28 cellular contexts compared by ENCODE assay signal in the genomic region with DNA sequence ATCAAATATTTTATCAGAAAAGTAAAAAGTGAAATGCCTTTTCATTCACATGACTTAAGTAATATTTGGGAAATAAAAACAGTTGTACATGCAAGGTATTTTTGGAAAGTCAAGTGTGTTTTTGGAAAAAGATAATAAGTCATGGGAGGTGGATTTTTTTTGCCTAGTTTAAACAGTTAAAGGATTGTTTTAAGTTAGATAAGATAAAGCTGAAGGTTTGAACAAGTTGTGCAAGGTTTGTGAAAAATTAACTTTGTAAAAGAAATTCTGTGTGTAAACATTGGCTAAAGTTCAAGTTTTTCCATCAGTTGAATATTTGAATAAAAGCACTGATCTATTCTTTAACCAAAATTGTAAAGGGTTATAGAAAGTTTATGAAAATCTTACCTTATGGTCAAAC.
"Had no signal": no experiment of that assay in that cellular context is flagged by ENCODE, and none has a peak within 500 bp of the region (broad histone marks: within the 10 kb centered on the region; RNA-seq: fewer than 3 reads in every experiment).

No MANE protein-coding gene starts in this region.

- DNase-seq: activated CD4-positive, alpha-beta memory T cell treated with anti-CD3 and anti-CD28 coated beads for 36 hours; activated CD4-positive, alpha-beta T cell treated with anti-CD3 and anti-CD28 coated beads for 36 hours; activated CD4-positive, alpha-beta T cell treated with anti-CD3 and anti-CD28 coated beads, Interleukin-2, amount 10 ng/mL, durations not matched to agents 24 days and 14 days; activated CD4-positive, CD25-positive, alpha-beta regulatory T cell; activated CD4-positive, CD25-positive, alpha-beta regulatory T cell treated with anti-CD3 and anti-CD28 coated beads, Interleukin-2, amount 50 U/mL, for 72 hours; activated CD8-positive, alpha-beta memory T cell treated with anti-CD3 and anti-CD28 coated beads, Interleukin-2, amount 10 ng/mL, durations not matched to agents 7 days and 5 days; activated CD8-positive, alpha-beta memory T cell treated with anti-CD3 and anti-CD28 coated beads, Interleukin-2, amount 50 U/mL, for 4 hours; activated CD8-positive, alpha-beta T cell treated with anti-CD3 and anti-CD28 coated beads, Interleukin-2, amount 10 ng/mL, durations not matched to agents 7 days and 5 days; activated gamma-delta T cell; activated naive CD4-positive, alpha-beta T cell; activated naive CD4-positive, alpha-beta T cell treated with anti-CD3 and anti-CD28 coated beads, Interleukin-2, amount 10 ng/mL, durations not matched to agents 7 days and 5 days; activated naive CD8-positive, alpha-beta T cell treated with anti-CD3 and anti-CD28 coated beads, Interleukin-2, amount 10 ng/mL, durations not matched to agents 7 days and 5 days; activated T-cell treated with anti-CD3 and anti-CD28 coated beads, Interleukin-2, amount 50 U/mL, for 1 hour; activated T-cell treated with anti-CD3 and anti-CD28 coated beads, Interleukin-2, amount 50 U/mL, for 48 hours; body of pancreas; caudate nucleus; colonic mucosa; effector CD8-positive, alpha-beta T cell; foreskin fibroblast; gastrocnemius medialis; glutamatergic neuron; heart left ventricle; T-helper 1 cell; T-helper 17 cell; T1000 had no signal

- H3K27me3 ChIP-seq: body of pancreas, colonic mucosa, gastrocnemius medialis had no signal

- ATAC-seq: activated CD4-positive, alpha-beta T cell treated with anti-CD3 and anti-CD28 coated beads for 36 hours; activated CD8-positive, alpha-beta memory T cell treated with anti-CD3 and anti-CD28 coated beads, Interleukin-2, amount 10 ng/mL, durations not matched to agents 7 days and 5 days; activated CD8-positive, alpha-beta T cell treated with anti-CD3 and anti-CD28 coated beads, Interleukin-2, amount 10 ng/mL, durations not matched to agents 7 days and 5 days; activated naive CD4-positive, alpha-beta T cell treated with anti-CD3 and anti-CD28 coated beads, Interleukin-2, amount 50 U/mL, for 72 hours; body of pancreas; esophagus mucosa; gastrocnemius medialis; heart left ventricle; T-helper 17 cell had no signal

- H3K36me3 ChIP-seq: colonic mucosa, gastrocnemius medialis, heart left ventricle had no signal

- H3K4me1 ChIP-seq: body of pancreas, colonic mucosa, gastrocnemius medialis had no signal

- H3K36me3 Mint-ChIP-seq: activated CD4-positive, alpha-beta memory T cell treated with anti-CD3 and anti-CD28 coated beads for 36 hours; activated CD8-positive, alpha-beta memory T cell treated with anti-CD3 and anti-CD28 coated beads, Interleukin-2, amount 10 ng/mL, durations not matched to agents 7 days and 5 days; activated naive CD4-positive, alpha-beta T cell treated with anti-CD3 and anti-CD28 coated beads, Interleukin-2, amount 10 ng/mL, durations not matched to agents 7 days and 5 days; activated naive CD4-positive, alpha-beta T cell treated with anti-CD3 and anti-CD28 coated beads, Interleukin-2, amount 50 U/mL, for 72 hours; activated naive CD8-positive, alpha-beta T cell treated with anti-CD3 and anti-CD28 coated beads, Interleukin-2, amount 10 ng/mL, durations not matched to agents 7 days and 5 days had no signal

- H3K27ac Mint-ChIP-seq: activated CD4-positive, alpha-beta memory T cell treated with anti-CD3 and anti-CD28 coated beads for 36 hours; activated CD4-positive, alpha-beta T cell treated with anti-CD3 and anti-CD28 coated beads for 36 hours; activated CD4-positive, alpha-beta T cell treated with anti-CD3 and anti-CD28 coated beads, Interleukin-2, amount 10 ng/mL, durations not matched to agents 24 days and 14 days; activated CD8-positive, alpha-beta memory T cell treated with anti-CD3 and anti-CD28 coated beads, Interleukin-2, amount 10 ng/mL, durations not matched to agents 7 days and 5 days; activated CD8-positive, alpha-beta T cell treated with anti-CD3 and anti-CD28 coated beads, Interleukin-2, amount 10 ng/mL, durations not matched to agents 7 days and 5 days; activated naive CD4-positive, alpha-beta T cell treated with anti-CD3 and anti-CD28 coated beads, Interleukin-2, amount 10 ng/mL, durations not matched to agents 7 days and 5 days; activated naive CD4-positive, alpha-beta T cell treated with anti-CD3 and anti-CD28 coated beads, Interleukin-2, amount 50 U/mL, for 72 hours; activated naive CD8-positive, alpha-beta T cell treated with anti-CD3 and anti-CD28 coated beads, Interleukin-2, amount 10 ng/mL, durations not matched to agents 7 days and 5 days; T-helper 17 cell; T-helper 2 cell treated with Interferon-gamma antibody and Interleukin-4, amounts not matched to agents 5 μg/mL and 100 μg/mL, for 36 hours had no signal

- H3K4me3 ChIP-seq: body of pancreas, colonic mucosa, gastrocnemius medialis, heart left ventricle had no signal

- H3K27me3 Mint-ChIP-seq: activated CD4-positive, alpha-beta memory T cell treated with anti-CD3 and anti-CD28 coated beads for 36 hours; activated CD4-positive, alpha-beta T cell treated with anti-CD3 and anti-CD28 coated beads for 36 hours; activated CD4-positive, alpha-beta T cell treated with anti-CD3 and anti-CD28 coated beads, Interleukin-2, amount 10 ng/mL, durations not matched to agents 24 days and 14 days; activated CD8-positive, alpha-beta memory T cell treated with anti-CD3 and anti-CD28 coated beads, Interleukin-2, amount 10 ng/mL, durations not matched to agents 7 days and 5 days; activated naive CD4-positive, alpha-beta T cell treated with anti-CD3 and anti-CD28 coated beads, Interleukin-2, amount 10 ng/mL, durations not matched to agents 7 days and 5 days; activated naive CD8-positive, alpha-beta T cell treated with anti-CD3 and anti-CD28 coated beads, Interleukin-2, amount 10 ng/mL, durations not matched to agents 7 days and 5 days; T-helper 17 cell had no signal

- H3K9me3 ChIP-seq: colonic mucosa, gastrocnemius medialis had no signal

- H3K27ac ChIP-seq: body of pancreas, colonic mucosa, gastrocnemius medialis, heart left ventricle had no signal

- H3K4me3 Mint-ChIP-seq: activated CD4-positive, alpha-beta memory T cell treated with anti-CD3 and anti-CD28 coated beads for 36 hours; activated CD4-positive, alpha-beta T cell treated with anti-CD3 and anti-CD28 coated beads for 36 hours; activated CD4-positive, alpha-beta T cell treated with anti-CD3 and anti-CD28 coated beads, Interleukin-2, amount 10 ng/mL, durations not matched to agents 24 days and 14 days; activated CD8-positive, alpha-beta memory T cell treated with anti-CD3 and anti-CD28 coated beads, Interleukin-2, amount 10 ng/mL, durations not matched to agents 7 days and 5 days; activated CD8-positive, alpha-beta T cell treated with anti-CD3 and anti-CD28 coated beads, Interleukin-2, amount 10 ng/mL, durations not matched to agents 7 days and 5 days; activated naive CD4-positive, alpha-beta T cell treated with anti-CD3 and anti-CD28 coated beads, Interleukin-2, amount 10 ng/mL, durations not matched to agents 7 days and 5 days; activated naive CD8-positive, alpha-beta T cell treated with anti-CD3 and anti-CD28 coated beads, Interleukin-2, amount 10 ng/mL, durations not matched to agents 7 days and 5 days; T-helper 17 cell; T-helper 2 cell treated with Interferon-gamma antibody and Interleukin-4, amounts not matched to agents 5 μg/mL and 100 μg/mL, for 36 hours had no signal

- H3K4me1 Mint-ChIP-seq: activated CD4-positive, alpha-beta T cell treated with anti-CD3 and anti-CD28 coated beads for 36 hours; activated CD4-positive, alpha-beta T cell treated with anti-CD3 and anti-CD28 coated beads, Interleukin-2, amount 10 ng/mL, durations not matched to agents 24 days and 14 days; activated CD8-positive, alpha-beta memory T cell treated with anti-CD3 and anti-CD28 coated beads, Interleukin-2, amount 10 ng/mL, durations not matched to agents 7 days and 5 days; activated naive CD4-positive, alpha-beta T cell treated with anti-CD3 and anti-CD28 coated beads, Interleukin-2, amount 10 ng/mL, durations not matched to agents 7 days and 5 days; activated naive CD8-positive, alpha-beta T cell treated with anti-CD3 and anti-CD28 coated beads, Interleukin-2, amount 10 ng/mL, durations not matched to agents 7 days and 5 days; T-helper 17 cell had no signal
